8 cellular contexts compared by ENCODE assay signal in the genomic region with DNA sequence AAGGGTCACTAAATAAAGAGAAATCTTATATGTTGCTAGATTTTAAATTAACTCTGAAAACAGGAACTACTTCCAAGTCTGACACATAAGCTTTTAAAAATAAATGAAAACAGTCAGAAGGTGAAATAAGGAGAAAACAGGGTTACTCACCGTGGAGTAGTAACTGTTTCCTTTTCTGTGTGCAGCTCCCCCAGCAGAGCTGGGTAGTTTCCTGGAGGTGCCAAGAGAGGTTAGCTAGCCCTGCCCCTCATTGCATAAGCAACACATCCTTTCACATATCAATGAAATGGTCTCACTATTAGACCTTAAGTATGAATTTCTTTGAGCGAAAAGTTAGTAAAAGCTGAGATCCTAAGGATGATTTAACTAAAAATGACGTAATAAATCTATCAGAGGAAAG.
DNase-seq lines count a peak whose midpoint lies in the region; TF ChIP-seq lines count a peak whose summit lies in the region.

No MANE protein-coding gene starts in this region.

- H3K27me3 ChIP-seq in DOHH2 (ENCODE audit: control insufficient read depth, low read length) (no peaks in the 10 kb centered on the region), HL-60 (ENCODE audit: insufficient read depth, poor library complexity, severe bottlenecking) (no peaks in the 10 kb centered on the region)

- H3K79me2 ChIP-seq in DOHH2 (ENCODE audit: control insufficient read depth, low read length): no peaks in the 10 kb centered on the region

- H3K9me3 ChIP-seq in DOHH2 (ENCODE audit: control insufficient read depth, insufficient read depth, low read length): no peaks in the 10 kb centered on the region

- no peaks in the 10 kb centered on the region for H4K20me1 ChIP-seq in DOHH2 (ENCODE audit: control insufficient read depth, insufficient read depth, low read depth, low read length)

- no peak for TF ChIP-seq CTCF in DOHH2 (IDR thresholded peaks at IDR 0.05; ENCODE audit: low read depth, low read length, poor library complexity, severe bottlenecking)
- TF ChIP-seq CTCF in GM20000 (IDR thresholded peaks at IDR 0.05; ENCODE audit: extremely low read depth, missing control alignments): no peak
- TF ChIP-seq CTCF in HL-60 (IDR thresholded peaks at IDR 0.05; ENCODE audit: insufficient read depth, low read length): no peak

- H3K9me2 ChIP-seq in DOHH2 (replicated peaks; ENCODE audit: control insufficient read depth, low read length): no peaks in the 10 kb centered on the region

- DNase-seq in GM20000 (ENCODE audit: low spot score) (peak; percentile 41), HL-60 (ENCODE audit: low read depth in 1 of 2, low spot score in 1 of 2) (peak; percentile 7 to 30), amniotic epithelial cell (ENCODE audit: low read depth) (peak; percentile 59), DMS53 (lab: John Stamatoyannopoulos, UW) (no peak), NCI-H345 (lab: John Stamatoyannopoulos, UW) (no peak), HuH-7 (ENCODE audit: low spot score) (no peak)
- peak in 2 of 3 donors; percentile 13 to 14 for DNase-seq in stimulated activated CD4-positive, alpha-beta T cell treated with anti-CD3 and anti-CD28 coated beads, TNF-alpha, amount 100 ng/mL, for 48 hours (ENCODE audit: low read depth in 3 of 3)

- H3F3A ChIP-seq in DOHH2 (ENCODE audit: control insufficient read depth, insufficient read depth): no peaks in the 10 kb centered on the region; the same call in 1 of the 2 replicates

- H3K36me3 ChIP-seq in DOHH2 (ENCODE audit: control insufficient read depth, low read length): peaks cover 73% of the 10 kb centered on the region

- H3K4me1 ChIP-seq in DOHH2 (ENCODE audit: control insufficient read depth, low read length): peaks cover 8% of the 10 kb centered on the region

- no peak overlapping the region for H3K4me3 ChIP-seq in DOHH2 (ENCODE audit: low read length)
- H3K4me3 ChIP-seq in HL-60 (replicated peaks; ENCODE audit: insufficient read depth, low read length): no peak overlapping the region

- no peak overlapping the region for H3K4me2 ChIP-seq in DOHH2 (ENCODE audit: low read length)

- H3K27ac ChIP-seq in DOHH2 (ENCODE audit: low read depth, low read length): 0 out of 2 replicates have a peak overlapping the region, but pooled peaks have one; percentile 4
- H3K27ac ChIP-seq in HL-60 (replicated peaks): no peak overlapping the region

Comparison
In these comparisons a context has a peak if more than half of its experiments do, and no peak if none do; other contexts are left out.
1. DNase-seq: peak in GM20000 (single experiment), HL-60 (2 of 2), amniotic epithelial cell (single experiment) and stimulated activated CD4-positive, alpha-beta T cell treated with anti-CD3 and anti-CD28 coated beads, TNF-alpha, amount 100 ng/mL, for 48 hours (2 of 3); none in DMS53 (single experiment), NCI-H345 (single experiment) and HuH-7 (single experiment).